23 cellular contexts compared by ENCODE assay signal in genomic region chr22:20101638-20102037, GRCh38. TPM values are rescaled to one million over a fixed set of nuclear protein-coding genes. Genes with fewer than 3 reads are reported as not detected.
DNase-seq lines count a peak whose midpoint lies in the region; ATAC-seq and TF ChIP-seq lines count a peak whose summit lies in the region.
"Had no signal": no experiment of that assay in that cellular context is flagged by ENCODE, and none has a peak within 500 bp of the region (broad histone marks: within the 10 kb centered on the region; RNA-seq: fewer than 3 reads in every experiment).

No MANE protein-coding gene starts in this region.

- peaks cover 48% of the 10 kb centered on the region for H3K4me1 Mint-ChIP-seq in activated CD4-positive, alpha-beta T cell treated with anti-CD3 and anti-CD28 coated beads, Interleukin-2, amount 10 ng/mL, durations not matched to agents 7 days and 5 days
- H3K4me1 Mint-ChIP-seq in CD4-positive, alpha-beta memory T cell = peaks cover 24 to 48% (median 34%) of the 10 kb centered on the region in 4 donors
- H3K4me1 Mint-ChIP-seq in activated naive CD8-positive, alpha-beta T cell treated with anti-CD3 and anti-CD28 coated beads, Interleukin-2, amount 10 ng/mL, durations not matched to agents 7 days and 5 days = peaks cover 43% of the 10 kb centered on the region

- no peaks in the 10 kb centered on the region for H3K9me3 Mint-ChIP-seq in activated CD4-positive, alpha-beta T cell treated with anti-CD3 and anti-CD28 coated beads, Interleukin-2, amount 10 ng/mL, durations not matched to agents 7 days and 5 days
- no peaks in the 10 kb centered on the region for H3K9me3 Mint-ChIP-seq in CD4-positive, alpha-beta memory T cell
- no peaks in the 10 kb centered on the region for H3K9me3 Mint-ChIP-seq in activated naive CD8-positive, alpha-beta T cell treated with anti-CD3 and anti-CD28 coated beads, Interleukin-2, amount 10 ng/mL, durations not matched to agents 7 days and 5 days

- no peak for DNase-seq in activated CD4-positive, alpha-beta T cell treated with anti-CD3 and anti-CD28 coated beads, Interleukin-2, amount 10 ng/mL, durations not matched to agents 7 days and 5 days
- DNase-seq in activated CD4-positive, alpha-beta T cell treated with anti-CD3 and anti-CD28 coated beads, Interleukin-2, amount 50 U/mL, for 1 hour = no peak
- peak in 1 of 5 donors; percentile 23 for DNase-seq in CD4-positive, alpha-beta memory T cell
- DNase-seq in activated naive CD8-positive, alpha-beta T cell treated with anti-CD3 and anti-CD28 coated beads, Interleukin-2, amount 10 ng/mL, durations not matched to agents 7 days and 5 days = no peak
- DNase-seq in lower lobe of right lung = peak; percentile 40
- no peak for DNase-seq in SHP77 (lab: John Stamatoyannopoulos, UW)
- DNase-seq: body of pancreas; colonic mucosa; head of caudate nucleus; NCI-H1105 treated with DMSO at 0.1 percent for 48 hours; NCI-H526; SHP77 treated with DMSO at 0.1 percent for 48 hours; stimulated activated CD8-positive, alpha-beta memory T cell treated with anti-CD3 and anti-CD28 coated beads, Interleukin-4, amount 100 ng/mL, for 48 hours had no signal

- no peaks in the 10 kb centered on the region for H3K27me3 Mint-ChIP-seq in activated CD4-positive, alpha-beta T cell treated with anti-CD3 and anti-CD28 coated beads, Interleukin-2, amount 10 ng/mL, durations not matched to agents 7 days and 5 days
- no peaks in the 10 kb centered on the region for H3K27me3 Mint-ChIP-seq in CD4-positive, alpha-beta memory T cell
- H3K27me3 Mint-ChIP-seq in activated naive CD8-positive, alpha-beta T cell treated with anti-CD3 and anti-CD28 coated beads, Interleukin-2, amount 10 ng/mL, durations not matched to agents 7 days and 5 days = no peaks in the 10 kb centered on the region
- H3K27me3 Mint-ChIP-seq: progenitor cell of endocrine pancreas had no signal

- ATAC-seq in activated naive CD8-positive, alpha-beta T cell treated with anti-CD3 and anti-CD28 coated beads, Interleukin-2, amount 10 ng/mL, durations not matched to agents 7 days and 5 days (ENCODE audit: low read depth) = no peak
- no peak for ATAC-seq in lower lobe of right lung
- no peak for ATAC-seq in GM18909 (IDR thresholded peaks at IDR 0.05; ENCODE audit: poor library complexity, unreplicated experiment)
- no peak for ATAC-seq in GM19463 (IDR thresholded peaks at IDR 0.05; ENCODE audit: unreplicated experiment)
- ATAC-seq: body of pancreas had no signal

- peaks cover 30% of the 10 kb centered on the region for H3K4me1 ChIP-seq in CD4-positive, alpha-beta memory T cell (ENCODE audit: insufficient read depth, low read length)
- no peaks in the 10 kb centered on the region for H3K4me1 ChIP-seq in lower lobe of right lung
- H3K4me1 ChIP-seq: A549, BLaER1, body of pancreas, colonic mucosa had no signal

- POLR2A ChIA-PET in activated CD4-positive, alpha-beta T cell treated with anti-CD3 and anti-CD28 coated beads, Interleukin-2, amount 10 ng/mL, durations not matched to agents 7 days and 5 days (lab: Charles Lee) = no interaction called here
- POLR2A ChIA-PET in CD4-positive, alpha-beta memory T cell (lab: Charles Lee; ENCODE audit: partially characterized antibody) = interaction anchor here (0.6 to 1.2 kb wide), 4 partner anchors 16 to 81 kb away, joined by 3 to 7 read pairs (median 4); partner anchors contain the start of gene TRMT2A
- POLR2A ChIA-PET in activated naive CD8-positive, alpha-beta T cell treated with anti-CD3 and anti-CD28 coated beads, Interleukin-2, amount 10 ng/mL, durations not matched to agents 7 days and 5 days (lab: Charles Lee) = interaction anchor here (0.9 to 1.9 kb wide), 4 partner anchors 10 to 15 kb away, joined by 3 to 24 read pairs (median 12); partner anchors contain the start of gene TRMT2A

- H3K27ac Mint-ChIP-seq in activated CD4-positive, alpha-beta T cell treated with anti-CD3 and anti-CD28 coated beads, Interleukin-2, amount 10 ng/mL, durations not matched to agents 7 days and 5 days = peak overlapping the region; percentile 90
- peak overlapping the region; percentile 25 to 98 (median 94) for H3K27ac Mint-ChIP-seq in CD4-positive, alpha-beta memory T cell
- peak overlapping the region; percentile 85 for H3K27ac Mint-ChIP-seq in activated naive CD8-positive, alpha-beta T cell treated with anti-CD3 and anti-CD28 coated beads, Interleukin-2, amount 10 ng/mL, durations not matched to agents 7 days and 5 days
- H3K27ac Mint-ChIP-seq: nephron had no signal

- intact Hi-C loops in CD4-positive, alpha-beta memory T cell (cut with micrococcal nuclease) = no loop called here
- intact Hi-C loops in lower lobe of right lung (cut with DNase I) = no loop called here

- no peak overlapping the region for H3K4me3 ChIP-seq in CD4-positive, alpha-beta memory T cell (ENCODE audit: low read length in 2 of 2)
- H3K4me3 ChIP-seq in lower lobe of right lung = no peak overlapping the region
- H3K4me3 ChIP-seq: A549, BLaER1, body of pancreas, colonic mucosa, HAP-1, smooth muscle cell, suprapubic skin had no signal

- no peaks in the 10 kb centered on the region for H3K27me3 ChIP-seq in CD4-positive, alpha-beta memory T cell (ENCODE audit: insufficient read depth, low read length)
- H3K27me3 ChIP-seq in lower lobe of right lung (ENCODE audit: low read depth) = no peaks in the 10 kb centered on the region
- H3K27me3 ChIP-seq: BLaER1, body of pancreas, colonic mucosa, suprapubic skin had no signal

- no peak overlapping the region for H3K4me3 Mint-ChIP-seq in activated CD4-positive, alpha-beta T cell treated with anti-CD3 and anti-CD28 coated beads, Interleukin-2, amount 10 ng/mL, durations not matched to agents 7 days and 5 days
- peak overlapping the region in 1 of 8 donors; percentile 19 for H3K4me3 Mint-ChIP-seq in CD4-positive, alpha-beta memory T cell
- H3K4me3 Mint-ChIP-seq in activated naive CD8-positive, alpha-beta T cell treated with anti-CD3 and anti-CD28 coated beads, Interleukin-2, amount 10 ng/mL, durations not matched to agents 7 days and 5 days = no peak overlapping the region
- H3K4me3 Mint-ChIP-seq: nephron had no signal

- TF ChIP-seq CTCF in lower lobe of right lung (IDR thresholded peaks at IDR 0.05) = no peak

- H3K36me3 ChIP-seq in CD4-positive, alpha-beta memory T cell (ENCODE audit: insufficient read depth, low read length) = peaks cover 49% of the 10 kb centered on the region
- peaks cover 93% of the 10 kb centered on the region for H3K36me3 ChIP-seq in lower lobe of right lung

- CTCF ChIA-PET in activated CD4-positive, alpha-beta T cell treated with anti-CD3 and anti-CD28 coated beads, Interleukin-2, amount 10 ng/mL, durations not matched to agents 7 days and 5 days (lab: Charles Lee) = interaction anchor here (1.2 kb wide), 1 partner anchor 70 kb away, joined by 6 read pairs; no protein-coding TSS in a partner anchor
- CTCF ChIA-PET in CD4-positive, alpha-beta memory T cell (lab: Charles Lee; ENCODE audit: partially characterized antibody) = interaction anchor here (2.3 kb wide), 1 partner anchor 19 kb away, joined by 7 read pairs; no protein-coding TSS in a partner anchor

- no peaks in the 10 kb centered on the region for H3K9me3 ChIP-seq in CD4-positive, alpha-beta memory T cell (ENCODE audit: control insufficient read depth in 1 of 2, low read length in 2 of 2)
- H3K9me3 ChIP-seq in lower lobe of right lung = no peaks in the 10 kb centered on the region
- H3K9me3 ChIP-seq: A549, BLaER1, body of pancreas, colonic mucosa, HAP-1 had no signal

- H3K27ac ChIP-seq in CD4-positive, alpha-beta memory T cell (ENCODE audit: low read depth, low read length) = no peak overlapping the region
- no peak overlapping the region for H3K27ac ChIP-seq in lower lobe of right lung
- H3K27ac ChIP-seq: A549, BLaER1, body of pancreas, colonic mucosa, suprapubic skin had no signal

- peaks cover 43% of the 10 kb centered on the region for H3K36me3 Mint-ChIP-seq in activated CD4-positive, alpha-beta T cell treated with anti-CD3 and anti-CD28 coated beads, Interleukin-2, amount 10 ng/mL, durations not matched to agents 7 days and 5 days (ENCODE audit: low read depth)
- peaks cover 14 to 53% of the 10 kb centered on the region in 2 donors for H3K36me3 Mint-ChIP-seq in CD4-positive, alpha-beta memory T cell
- H3K36me3 Mint-ChIP-seq in activated naive CD8-positive, alpha-beta T cell treated with anti-CD3 and anti-CD28 coated beads, Interleukin-2, amount 10 ng/mL, durations not matched to agents 7 days and 5 days = peaks cover 36% of the 10 kb centered on the region

RNA-seq across cellular contexts. Expression of gene RANBP1, which starts 14.3 kb away (rescaled TPM):
- 100 to 1,000 TPM; 229 to 234 TPM for total RNA-seq in activated CD4-positive, alpha-beta T cell treated with anti-CD3 and anti-CD28 coated beads, Interleukin-2, amount 10 ng/mL, durations not matched to agents 7 days and 5 days
- 10 to 100 TPM; 61.9 to 67.9 TPM for total RNA-seq in CD4-positive, alpha-beta memory T cell
- 100 to 1,000 TPM in 1 of 2 donors, 10 to 100 TPM in 1; 87.0 to 111 TPM for polyA plus RNA-seq in CD4-positive, alpha-beta memory T cell
- 100 to 1,000 TPM; 190 to 203 TPM for total RNA-seq in activated naive CD8-positive, alpha-beta T cell treated with anti-CD3 and anti-CD28 coated beads, Interleukin-2, amount 10 ng/mL, durations not matched to agents 7 days and 5 days
- 58.3 TPM for total RNA-seq in lower lobe of right lung

RNA-seq across cellular contexts. Expression of gene TRMT2A, which starts 15.4 kb away (rescaled TPM):
- total RNA-seq in activated CD4-positive, alpha-beta T cell treated with anti-CD3 and anti-CD28 coated beads, Interleukin-2, amount 10 ng/mL, durations not matched to agents 7 days and 5 days = 10 to 100 TPM; 85.5 to 91.4 TPM
- total RNA-seq in CD4-positive, alpha-beta memory T cell = 100 to 1,000 TPM; 110 to 126 TPM
- 10 to 100 TPM; 28.0 to 37.5 TPM for polyA plus RNA-seq in CD4-positive, alpha-beta memory T cell
- total RNA-seq in activated naive CD8-positive, alpha-beta T cell treated with anti-CD3 and anti-CD28 coated beads, Interleukin-2, amount 10 ng/mL, durations not matched to agents 7 days and 5 days = 100 to 1,000 TPM; 107 to 118 TPM
- total RNA-seq in lower lobe of right lung = 70.4 TPM

RNA-seq across cellular contexts. Expression of gene DGCR8, which starts 21.6 kb away (rescaled TPM):
- 10 to 100 TPM; 51.2 to 54.5 TPM for total RNA-seq in activated CD4-positive, alpha-beta T cell treated with anti-CD3 and anti-CD28 coated beads, Interleukin-2, amount 10 ng/mL, durations not matched to agents 7 days and 5 days
- 10 to 100 TPM; 47.6 to 48.2 TPM for total RNA-seq in CD4-positive, alpha-beta memory T cell
- 1 to 10 TPM; 2.2 to 5.1 TPM for polyA plus RNA-seq in CD4-positive, alpha-beta memory T cell
- total RNA-seq in activated naive CD8-positive, alpha-beta T cell treated with anti-CD3 and anti-CD28 coated beads, Interleukin-2, amount 10 ng/mL, durations not matched to agents 7 days and 5 days = 10 to 100 TPM; 54.3 to 54.5 TPM
- total RNA-seq in lower lobe of right lung = 29.5 TPM

RNA-seq across cellular contexts. Expression of gene ZDHHC8, which starts 30.0 kb away (rescaled TPM):
- 10 to 100 TPM; 57.9 to 58.9 TPM for total RNA-seq in activated CD4-positive, alpha-beta T cell treated with anti-CD3 and anti-CD28 coated beads, Interleukin-2, amount 10 ng/mL, durations not matched to agents 7 days and 5 days
- total RNA-seq in CD4-positive, alpha-beta memory T cell = 10 to 100 TPM; 80.0 to 81.7 TPM
- 1 to 10 TPM; 1.0 to 7.0 TPM for polyA plus RNA-seq in CD4-positive, alpha-beta memory T cell
- total RNA-seq in activated naive CD8-positive, alpha-beta T cell treated with anti-CD3 and anti-CD28 coated beads, Interleukin-2, amount 10 ng/mL, durations not matched to agents 7 days and 5 days = 10 to 100 TPM; 64.1 to 66.9 TPM
- 77.2 TPM for total RNA-seq in lower lobe of right lung

RNA-seq across cellular contexts. Expression of gene CCDC188, which starts 49.2 kb away (rescaled TPM):
- under 1 TPM; 0.12 to 0.23 TPM for total RNA-seq in activated CD4-positive, alpha-beta T cell treated with anti-CD3 and anti-CD28 coated beads, Interleukin-2, amount 10 ng/mL, durations not matched to agents 7 days and 5 days
- not detected for total RNA-seq in CD4-positive, alpha-beta memory T cell
- polyA plus RNA-seq in CD4-positive, alpha-beta memory T cell = not detected
- under 1 TPM in 1 of 2 experiments, not detected in 1; 0.51 TPM for total RNA-seq in activated naive CD8-positive, alpha-beta T cell treated with anti-CD3 and anti-CD28 coated beads, Interleukin-2, amount 10 ng/mL, durations not matched to agents 7 days and 5 days
- 0.77 TPM for total RNA-seq in lower lobe of right lung
- total RNA-seq: body of pancreas; smooth muscle cell; T-helper 1 cell treated with Interleukin-12 subunit alpha and Interleukin-12 subunit beta and Interleukin-4 antibody, amounts not matched to agents 30 ng/mL and 1 ng/mL, for 36 hours had no signal
- polyA plus RNA-seq: A549, smooth muscle cell had no signal
